1 cellular context compared by ENCODE assay signal in the genomic region with DNA sequence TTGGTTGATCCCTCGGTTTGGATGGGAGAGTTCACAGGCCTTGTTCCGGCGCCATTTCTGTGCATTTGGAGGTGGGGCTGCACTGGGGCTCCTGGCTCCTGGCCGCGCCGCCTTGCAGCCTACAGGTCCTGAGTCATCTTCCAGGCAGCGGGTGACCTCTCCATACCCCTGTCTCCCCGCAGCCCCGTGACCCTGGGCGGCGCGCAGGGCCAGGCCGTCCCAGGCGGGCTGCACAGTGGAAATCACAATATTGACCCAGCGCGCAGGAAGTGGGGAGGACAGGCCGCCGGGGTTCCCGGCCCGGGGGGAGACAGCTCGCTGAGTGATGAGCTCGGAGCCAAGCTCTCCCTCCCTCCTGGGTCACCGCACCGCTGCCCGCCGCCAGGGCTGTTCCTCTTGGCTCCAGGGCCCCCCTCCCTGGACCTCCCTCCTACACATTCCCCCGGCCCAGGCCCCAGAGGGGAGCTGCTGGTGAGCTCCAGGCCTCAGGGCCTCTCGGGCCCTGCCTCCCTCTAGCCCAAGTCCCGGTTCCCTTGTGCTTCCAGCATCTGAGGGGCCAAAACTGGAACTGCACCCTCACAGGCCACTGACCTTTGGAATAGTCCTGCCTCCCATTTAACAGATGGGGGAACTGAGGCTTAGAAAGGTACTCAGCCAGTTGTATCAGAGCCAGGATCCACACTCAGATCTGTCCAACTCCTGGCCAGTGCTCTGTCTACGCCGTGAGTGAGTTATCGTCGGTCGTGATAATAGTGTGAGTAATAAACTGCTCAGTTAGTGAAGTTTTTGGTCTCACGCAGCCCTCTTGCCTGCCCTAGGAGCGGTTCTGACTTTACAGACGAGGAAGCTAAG.
A peak's percentile ranks its signal among the peaks of the same experiment; 100 is the strongest.
TF ChIP-seq lines count a peak whose summit lies in the region.

No MANE protein-coding gene starts in this region.

TF ChIP-seq in K562, 482 proteins besides CTCF, POLR2A, EP300 and RAD21 (continued from another document and continues in another):
- TF ChIP-seq, protein P1, sequence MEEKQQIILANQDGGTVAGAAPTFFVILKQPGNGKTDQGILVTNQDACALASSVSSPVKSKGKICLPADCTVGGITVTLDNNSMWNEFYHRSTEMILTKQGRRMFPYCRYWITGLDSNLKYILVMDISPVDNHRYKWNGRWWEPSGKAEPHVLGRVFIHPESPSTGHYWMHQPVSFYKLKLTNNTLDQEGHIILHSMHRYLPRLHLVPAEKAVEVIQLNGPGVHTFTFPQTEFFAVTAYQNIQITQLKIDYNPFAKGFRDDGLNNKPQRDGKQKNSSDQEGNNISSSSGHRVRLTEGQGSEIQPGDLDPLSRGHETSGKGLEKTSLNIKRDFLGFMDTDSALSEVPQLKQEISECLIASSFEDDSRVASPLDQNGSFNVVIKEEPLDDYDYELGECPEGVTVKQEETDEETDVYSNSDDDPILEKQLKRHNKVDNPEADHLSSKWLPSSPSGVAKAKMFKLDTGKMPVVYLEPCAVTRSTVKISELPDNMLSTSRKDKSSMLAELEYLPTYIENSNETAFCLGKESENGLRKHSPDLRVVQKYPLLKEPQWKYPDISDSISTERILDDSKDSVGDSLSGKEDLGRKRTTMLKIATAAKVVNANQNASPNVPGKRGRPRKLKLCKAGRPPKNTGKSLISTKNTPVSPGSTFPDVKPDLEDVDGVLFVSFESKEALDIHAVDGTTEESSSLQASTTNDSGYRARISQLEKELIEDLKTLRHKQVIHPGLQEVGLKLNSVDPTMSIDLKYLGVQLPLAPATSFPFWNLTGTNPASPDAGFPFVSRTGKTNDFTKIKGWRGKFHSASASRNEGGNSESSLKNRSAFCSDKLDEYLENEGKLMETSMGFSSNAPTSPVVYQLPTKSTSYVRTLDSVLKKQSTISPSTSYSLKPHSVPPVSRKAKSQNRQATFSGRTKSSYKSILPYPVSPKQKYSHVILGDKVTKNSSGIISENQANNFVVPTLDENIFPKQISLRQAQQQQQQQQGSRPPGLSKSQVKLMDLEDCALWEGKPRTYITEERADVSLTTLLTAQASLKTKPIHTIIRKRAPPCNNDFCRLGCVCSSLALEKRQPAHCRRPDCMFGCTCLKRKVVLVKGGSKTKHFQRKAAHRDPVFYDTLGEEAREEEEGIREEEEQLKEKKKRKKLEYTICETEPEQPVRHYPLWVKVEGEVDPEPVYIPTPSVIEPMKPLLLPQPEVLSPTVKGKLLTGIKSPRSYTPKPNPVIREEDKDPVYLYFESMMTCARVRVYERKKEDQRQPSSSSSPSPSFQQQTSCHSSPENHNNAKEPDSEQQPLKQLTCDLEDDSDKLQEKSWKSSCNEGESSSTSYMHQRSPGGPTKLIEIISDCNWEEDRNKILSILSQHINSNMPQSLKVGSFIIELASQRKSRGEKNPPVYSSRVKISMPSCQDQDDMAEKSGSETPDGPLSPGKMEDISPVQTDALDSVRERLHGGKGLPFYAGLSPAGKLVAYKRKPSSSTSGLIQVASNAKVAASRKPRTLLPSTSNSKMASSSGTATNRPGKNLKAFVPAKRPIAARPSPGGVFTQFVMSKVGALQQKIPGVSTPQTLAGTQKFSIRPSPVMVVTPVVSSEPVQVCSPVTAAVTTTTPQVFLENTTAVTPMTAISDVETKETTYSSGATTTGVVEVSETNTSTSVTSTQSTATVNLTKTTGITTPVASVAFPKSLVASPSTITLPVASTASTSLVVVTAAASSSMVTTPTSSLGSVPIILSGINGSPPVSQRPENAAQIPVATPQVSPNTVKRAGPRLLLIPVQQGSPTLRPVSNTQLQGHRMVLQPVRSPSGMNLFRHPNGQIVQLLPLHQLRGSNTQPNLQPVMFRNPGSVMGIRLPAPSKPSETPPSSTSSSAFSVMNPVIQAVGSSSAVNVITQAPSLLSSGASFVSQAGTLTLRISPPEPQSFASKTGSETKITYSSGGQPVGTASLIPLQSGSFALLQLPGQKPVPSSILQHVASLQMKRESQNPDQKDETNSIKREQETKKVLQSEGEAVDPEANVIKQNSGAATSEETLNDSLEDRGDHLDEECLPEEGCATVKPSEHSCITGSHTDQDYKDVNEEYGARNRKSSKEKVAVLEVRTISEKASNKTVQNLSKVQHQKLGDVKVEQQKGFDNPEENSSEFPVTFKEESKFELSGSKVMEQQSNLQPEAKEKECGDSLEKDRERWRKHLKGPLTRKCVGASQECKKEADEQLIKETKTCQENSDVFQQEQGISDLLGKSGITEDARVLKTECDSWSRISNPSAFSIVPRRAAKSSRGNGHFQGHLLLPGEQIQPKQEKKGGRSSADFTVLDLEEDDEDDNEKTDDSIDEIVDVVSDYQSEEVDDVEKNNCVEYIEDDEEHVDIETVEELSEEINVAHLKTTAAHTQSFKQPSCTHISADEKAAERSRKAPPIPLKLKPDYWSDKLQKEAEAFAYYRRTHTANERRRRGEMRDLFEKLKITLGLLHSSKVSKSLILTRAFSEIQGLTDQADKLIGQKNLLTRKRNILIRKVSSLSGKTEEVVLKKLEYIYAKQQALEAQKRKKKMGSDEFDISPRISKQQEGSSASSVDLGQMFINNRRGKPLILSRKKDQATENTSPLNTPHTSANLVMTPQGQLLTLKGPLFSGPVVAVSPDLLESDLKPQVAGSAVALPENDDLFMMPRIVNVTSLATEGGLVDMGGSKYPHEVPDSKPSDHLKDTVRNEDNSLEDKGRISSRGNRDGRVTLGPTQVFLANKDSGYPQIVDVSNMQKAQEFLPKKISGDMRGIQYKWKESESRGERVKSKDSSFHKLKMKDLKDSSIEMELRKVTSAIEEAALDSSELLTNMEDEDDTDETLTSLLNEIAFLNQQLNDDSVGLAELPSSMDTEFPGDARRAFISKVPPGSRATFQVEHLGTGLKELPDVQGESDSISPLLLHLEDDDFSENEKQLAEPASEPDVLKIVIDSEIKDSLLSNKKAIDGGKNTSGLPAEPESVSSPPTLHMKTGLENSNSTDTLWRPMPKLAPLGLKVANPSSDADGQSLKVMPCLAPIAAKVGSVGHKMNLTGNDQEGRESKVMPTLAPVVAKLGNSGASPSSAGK (IDR thresholded peaks at IDR 0.05): peak; percentile 32; the same call in 1 of the 2 replicates
- TF ChIP-seq PHF8 (IDR thresholded peaks at IDR 0.05; ENCODE audit: borderline replicate concordance, low read length) (peak; percentile 33; the same call in 1 of the 2 replicates), HMGN3 (IDR thresholded peaks at IDR 0.05; ENCODE audit: borderline replicate concordance, extremely low read depth, insufficient read length, low read depth, low read length) (peak; percentile 64), SREBF1 (IDR thresholded peaks at IDR 0.05; ENCODE audit: borderline replicate concordance, low read depth, low read length) (no peak), TEAD4 (IDR thresholded peaks at IDR 0.05; ENCODE audit: low read length) (no peak), TEAD4 (CRISPR knock-in tag; IDR thresholded peaks at IDR 0.05; ENCODE audit: borderline replicate concordance) (no peak), RAD51 (IDR thresholded peaks at IDR 0.05; ENCODE audit: borderline replicate concordance, low read depth) (peak; percentile 64; the same call in 1 of the 2 replicates), BRD9 (IDR thresholded peaks at IDR 0.05; ENCODE audit: low read depth, partially characterized antibody) (no peak), POLR2B (IDR thresholded peaks at IDR 0.05; ENCODE audit: low read depth, partially characterized antibody) (no peak), HNRNPL (IDR thresholded peaks at IDR 0.05; ENCODE audit: low read depth, low read length) (no peak), NR2C2 (CRISPR knock-in tag; IDR thresholded peaks at IDR 0.05) (no peak), NR2C2 (tag; IDR thresholded peaks at IDR 0.05) (peak; percentile 95), CBX2 (IDR thresholded peaks at IDR 0.05; ENCODE audit: insufficient read depth, low read length, poor library complexity, severe bottlenecking) (no peak), ZNF239 (CRISPR knock-in tag; IDR thresholded peaks at IDR 0.05) (no peak), MTA2 (IDR thresholded peaks at IDR 0.05; ENCODE audit: low read depth) (no peak; the same call in 1 of the 2 replicates), IRF2 (CRISPR knock-in tag; IDR thresholded peaks at IDR 0.05) (no peak), EP400 (IDR thresholded peaks at IDR 0.05) (no peak), ETS2 (tag; IDR thresholded peaks at IDR 0.05; ENCODE audit: borderline replicate concordance, poor library complexity, severe bottlenecking) (no peak), RBM25 (IDR thresholded peaks at IDR 0.05; ENCODE audit: low read depth, low read length, severe bottlenecking) (peak; percentile 77), HDGF (IDR thresholded peaks at IDR 0.05) (peak; percentile 47; the same call in 1 of the 2 replicates), EZH2 (IDR thresholded peaks at IDR 0.05; ENCODE audit: borderline replicate concordance, low read depth, low read length) (no peak), HEY1 (CRISPR knock-in tag; IDR thresholded peaks at IDR 0.05; ENCODE audit: borderline replicate concordance) (no peak), SRSF3 (IDR thresholded peaks at IDR 0.05; ENCODE audit: insufficient read depth, low read length) (no peak), HDAC1 (IDR thresholded peaks at IDR 0.05) (peak in 1 of 2 experiments; percentile 51; a peak in 1 of 4 replicates), FOXK1 (CRISPR knock-in tag; IDR thresholded peaks at IDR 0.05; ENCODE audit: borderline replicate concordance) (no peak), ARID1B (IDR thresholded peaks at IDR 0.05) (peak; percentile 60), MEIS2 (IDR thresholded peaks at IDR 0.05; ENCODE audit: partially characterized antibody) (peak; percentile 83), NFE2 (IDR thresholded peaks at IDR 0.05; ENCODE audit: low read depth) (peak; percentile 82), MECOM (CRISPR knock-in tag; IDR thresholded peaks at IDR 0.05) (peak; percentile 66; the same call in 1 of the 2 replicates)
- TF ChIP-seq, protein P2, sequence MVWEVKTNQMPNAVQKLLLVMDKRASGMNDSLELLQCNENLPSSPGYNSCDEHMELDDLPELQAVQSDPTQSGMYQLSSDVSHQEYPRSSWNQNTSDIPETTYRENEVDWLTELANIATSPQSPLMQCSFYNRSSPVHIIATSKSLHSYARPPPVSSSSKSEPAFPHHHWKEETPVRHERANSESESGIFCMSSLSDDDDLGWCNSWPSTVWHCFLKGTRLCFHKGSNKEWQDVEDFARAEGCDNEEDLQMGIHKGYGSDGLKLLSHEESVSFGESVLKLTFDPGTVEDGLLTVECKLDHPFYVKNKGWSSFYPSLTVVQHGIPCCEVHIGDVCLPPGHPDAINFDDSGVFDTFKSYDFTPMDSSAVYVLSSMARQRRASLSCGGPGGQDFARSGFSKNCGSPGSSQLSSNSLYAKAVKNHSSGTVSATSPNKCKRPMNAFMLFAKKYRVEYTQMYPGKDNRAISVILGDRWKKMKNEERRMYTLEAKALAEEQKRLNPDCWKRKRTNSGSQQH (CRISPR knock-in tag; IDR thresholded peaks at IDR 0.05): no peak
- TF ChIP-seq, protein P3, sequence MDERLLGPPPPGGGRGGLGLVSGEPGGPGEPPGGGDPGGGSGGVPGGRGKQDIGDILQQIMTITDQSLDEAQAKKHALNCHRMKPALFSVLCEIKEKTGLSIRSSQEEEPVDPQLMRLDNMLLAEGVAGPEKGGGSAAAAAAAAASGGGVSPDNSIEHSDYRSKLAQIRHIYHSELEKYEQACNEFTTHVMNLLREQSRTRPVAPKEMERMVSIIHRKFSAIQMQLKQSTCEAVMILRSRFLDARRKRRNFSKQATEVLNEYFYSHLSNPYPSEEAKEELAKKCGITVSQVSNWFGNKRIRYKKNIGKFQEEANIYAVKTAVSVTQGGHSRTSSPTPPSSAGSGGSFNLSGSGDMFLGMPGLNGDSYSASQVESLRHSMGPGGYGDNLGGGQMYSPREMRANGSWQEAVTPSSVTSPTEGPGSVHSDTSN (CRISPR knock-in tag; IDR thresholded peaks at IDR 0.05; ENCODE audit: low read depth): no peak
- TF ChIP-seq, protein P3 (tag; conservative IDR thresholded peaks at IDR 0.05; ENCODE audit: low read depth): no peak
- TF ChIP-seq, protein P4, sequence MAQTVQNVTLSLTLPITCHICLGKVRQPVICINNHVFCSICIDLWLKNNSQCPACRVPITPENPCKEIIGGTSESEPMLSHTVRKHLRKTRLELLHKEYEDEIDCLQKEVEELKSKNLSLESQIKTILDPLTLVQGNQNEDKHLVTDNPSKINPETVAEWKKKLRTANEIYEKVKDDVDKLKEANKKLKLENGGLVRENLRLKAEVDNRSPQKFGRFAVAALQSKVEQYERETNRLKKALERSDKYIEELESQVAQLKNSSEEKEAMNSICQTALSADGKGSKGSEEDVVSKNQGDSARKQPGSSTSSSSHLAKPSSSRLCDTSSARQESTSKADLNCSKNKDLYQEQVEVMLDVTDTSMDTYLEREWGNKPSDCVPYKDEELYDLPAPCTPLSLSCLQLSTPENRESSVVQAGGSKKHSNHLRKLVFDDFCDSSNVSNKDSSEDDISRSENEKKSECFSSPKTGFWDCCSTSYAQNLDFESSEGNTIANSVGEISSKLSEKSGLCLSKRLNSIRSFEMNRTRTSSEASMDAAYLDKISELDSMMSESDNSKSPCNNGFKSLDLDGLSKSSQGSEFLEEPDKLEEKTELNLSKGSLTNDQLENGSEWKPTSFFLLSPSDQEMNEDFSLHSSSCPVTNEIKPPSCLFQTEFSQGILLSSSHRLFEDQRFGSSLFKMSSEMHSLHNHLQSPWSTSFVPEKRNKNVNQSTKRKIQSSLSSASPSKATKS (CRISPR knock-in tag; IDR thresholded peaks at IDR 0.05): no peak
- TF ChIP-seq, protein P5, sequence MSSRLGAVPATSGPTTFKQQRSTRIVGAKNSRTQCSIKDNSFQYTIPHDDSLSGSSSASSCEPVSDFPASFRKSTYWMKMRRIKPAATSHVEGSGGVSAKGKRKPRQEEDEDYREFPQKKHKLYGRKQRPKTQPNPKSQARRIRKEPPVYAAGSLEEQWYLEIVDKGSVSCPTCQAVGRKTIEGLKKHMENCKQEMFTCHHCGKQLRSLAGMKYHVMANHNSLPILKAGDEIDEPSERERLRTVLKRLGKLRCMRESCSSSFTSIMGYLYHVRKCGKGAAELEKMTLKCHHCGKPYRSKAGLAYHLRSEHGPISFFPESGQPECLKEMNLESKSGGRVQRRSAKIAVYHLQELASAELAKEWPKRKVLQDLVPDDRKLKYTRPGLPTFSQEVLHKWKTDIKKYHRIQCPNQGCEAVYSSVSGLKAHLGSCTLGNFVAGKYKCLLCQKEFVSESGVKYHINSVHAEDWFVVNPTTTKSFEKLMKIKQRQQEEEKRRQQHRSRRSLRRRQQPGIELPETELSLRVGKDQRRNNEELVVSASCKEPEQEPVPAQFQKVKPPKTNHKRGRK (tag; IDR thresholded peaks at IDR 0.05): no peak
- TF ChIP-seq, protein P6, sequence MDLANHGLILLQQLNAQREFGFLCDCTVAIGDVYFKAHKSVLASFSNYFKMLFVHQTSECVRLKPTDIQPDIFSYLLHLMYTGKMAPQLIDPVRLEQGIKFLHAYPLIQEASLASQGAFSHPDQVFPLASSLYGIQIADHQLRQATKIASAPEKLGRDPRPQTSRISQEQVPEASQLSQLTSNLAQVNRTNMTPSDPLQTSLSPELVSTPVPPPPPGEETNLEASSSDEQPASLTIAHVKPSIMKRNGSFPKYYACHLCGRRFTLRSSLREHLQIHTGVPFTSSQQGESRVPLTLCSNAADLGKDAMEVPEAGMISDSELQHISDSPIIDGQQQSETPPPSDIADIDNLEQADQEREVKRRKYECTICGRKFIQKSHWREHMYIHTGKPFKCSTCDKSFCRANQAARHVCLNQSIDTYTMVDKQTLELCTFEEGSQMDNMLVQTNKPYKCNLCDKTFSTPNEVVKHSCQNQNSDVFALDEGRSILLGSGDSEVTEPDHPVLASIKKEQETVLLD (IDR thresholded peaks at IDR 0.05): 0 out of 2 replicates have a peak, but pooled peaks have one; percentile 52
